ENCODE assay signal across 8 cellular contexts in the genomic region with DNA sequence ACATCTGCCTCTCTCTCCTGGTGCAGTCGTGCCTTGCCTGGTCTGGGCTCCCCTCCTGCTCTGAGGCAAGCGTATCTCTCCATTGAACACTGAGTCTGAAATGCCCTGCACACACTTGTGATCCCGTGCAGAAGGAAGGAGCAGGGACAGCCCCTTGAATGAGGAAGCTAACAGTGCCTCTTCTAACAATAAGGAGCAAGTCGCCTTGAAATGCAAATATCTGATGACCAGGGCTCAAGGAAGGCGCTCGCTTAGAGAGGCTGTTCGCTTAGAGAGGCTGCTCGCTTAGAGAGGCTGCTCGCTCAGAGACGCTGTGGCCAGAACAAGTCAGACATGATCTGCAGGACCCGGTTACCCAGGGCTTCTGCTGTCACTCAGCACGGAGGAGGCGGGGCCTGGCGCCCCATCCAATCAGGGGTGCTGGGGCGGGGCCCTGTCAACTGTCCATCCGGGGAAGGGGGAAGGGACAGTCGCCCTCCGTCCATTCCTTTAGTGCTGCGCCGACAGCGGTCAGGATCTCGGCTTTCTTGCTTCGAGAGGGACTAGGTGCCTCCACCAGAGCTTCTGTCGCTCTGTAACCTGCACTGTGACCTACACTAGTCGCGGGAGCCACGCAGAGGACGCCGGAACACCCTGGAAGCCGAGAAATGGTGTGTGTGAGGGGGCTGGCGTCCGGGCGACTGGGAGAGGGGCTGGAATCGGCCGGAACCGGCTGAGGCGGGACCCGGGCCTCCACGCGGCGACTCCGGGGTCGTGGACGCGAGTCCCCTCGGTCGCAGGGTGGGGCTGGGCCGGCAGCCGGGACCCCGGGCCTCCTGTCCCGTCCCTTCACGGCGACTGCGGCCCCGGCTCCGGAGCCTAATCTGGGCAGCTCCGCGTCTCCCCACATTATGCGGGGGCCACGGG. TPM values are rescaled to one million over a fixed set of nuclear protein-coding genes. Genes with fewer than 3 reads are reported as not detected.
DNase-seq lines count a peak whose midpoint lies in the region; ATAC-seq, FAIRE-seq and TF ChIP-seq lines count a peak whose summit lies in the region.

A gene (plus strand): TSS at position 473 of the 906 bp plus-strand sequence. CDS start 175 bp downstream, at position 648.

- peak within 1 kb of the TSS; percentile 86 for H3K4me3 Mint-ChIP-seq in Caco-2 (ENCODE audit: unreplicated experiment)

- peak within 1 kb of the TSS; percentile 71 for H3K9ac ChIP-seq in muscle layer of colon (ENCODE audit: low read length)

- H3K9me2 ChIP-seq in OCI-LY7 (ENCODE audit: insufficient read depth, low read length), result no peaks in the 10 kb centered on the region

- H4K20me1 ChIP-seq in OCI-LY7 (ENCODE audit: insufficient read depth, low read length), result no peaks in the 10 kb centered on the region

- no peaks in the 10 kb centered on the region for H3K27me3 ChIP-seq in Caco-2 (replicated peaks; ENCODE audit: control insufficient read depth, insufficient read depth, low read length)
- H3K27me3 ChIP-seq in muscle layer of colon (ENCODE audit: control insufficient read depth in 1 of 2, insufficient read depth in 2 of 2, low read length in 2 of 2), result no peaks in the 10 kb centered on the region

- no peaks in the 10 kb centered on the region for H3K9me3 Mint-ChIP-seq in Caco-2 (ENCODE audit: unreplicated experiment)

- peak within 1 kb of the TSS; percentile 76 for H3K4me2 ChIP-seq in OCI-LY7 (ENCODE audit: low read length)

- H3K9me3 ChIP-seq in Caco-2 (no peaks in the 10 kb centered on the region; the same call in 1 of the 2 replicates), OCI-LY7 (ENCODE audit: low read length) (no peaks in the 10 kb centered on the region), muscle layer of colon (ENCODE audit: low read length) (no peaks in the 10 kb centered on the region)

- peaks cover 5% of the 10 kb centered on the region; the same call in 1 of the 2 replicates for H3K4me1 ChIP-seq in Caco-2
- peaks cover 11% of the 10 kb centered on the region for H3K4me1 ChIP-seq in OCI-LY7 (ENCODE audit: insufficient read depth, low read length, poor library complexity, severe bottlenecking)
- peaks cover 7% of the 10 kb centered on the region for H3K4me1 ChIP-seq in muscle layer of colon (ENCODE audit: insufficient read depth, low read length)

- H3K36me3 ChIP-seq in Caco-2 (ENCODE audit: control insufficient read depth, insufficient read depth, low read length) (no peaks in the 10 kb centered on the region), OCI-LY7 (ENCODE audit: insufficient read depth, low read length) (no peaks in the 10 kb centered on the region), muscle layer of colon (ENCODE audit: insufficient read depth, low read length) (no peaks in the 10 kb centered on the region)

- TSS peak; percentile 67 for BruUV-seq in Caco-2 (replicated peaks; lab: Mats Ljungman, UMichigan)
- BruUV-seq in OCI-LY7 (replicated peaks; lab: Mats Ljungman, UMichigan), result TSS peak; percentile 56

- H3K36me3 Mint-ChIP-seq in Caco-2 (ENCODE audit: insufficient read depth, unreplicated experiment), result peaks cover 28% of the 10 kb centered on the region

- POLR2A ChIA-PET in Caco-2 (lab: Charles Lee) (interaction anchor here (0.6 kb wide), 1 partner anchor 587 kb away, joined by 3 read pairs; a partner anchor contains a TSS), OCI-LY7 (lab: Charles Lee) (interaction anchor here (1.0 kb wide), 1 partner anchor 28 kb away, joined by 3 read pairs; no protein-coding TSS in a partner anchor)

- peak within 1 kb of the TSS; percentile 90 for H3K27ac Mint-ChIP-seq in Caco-2 (ENCODE audit: unreplicated experiment)

- peaks cover 6% of the 10 kb centered on the region for H3K4me1 Mint-ChIP-seq in Caco-2 (ENCODE audit: low read depth, unreplicated experiment)

- FAIRE-seq in HTR-8/SVneo (lab: Jason Lieb, UNC), result peak; percentile 69

- no peak for TF ChIP-seq CTCF in Caco-2 (IDR thresholded peaks at IDR 0.05; ENCODE audit: insufficient read depth in 1 of 2, low read depth in 1 of 2, low read length in 1 of 2, severe bottlenecking in 1 of 2, unreplicated experiment in 1 of 2)
- no peak for TF ChIP-seq CTCF in OCI-LY7 (conservative IDR thresholded peaks at IDR 0.05; ENCODE audit: low read length)

- ATAC-seq in GM21360 (IDR thresholded peaks at IDR 0.05; ENCODE audit: unreplicated experiment) (peak; percentile 94), esophagus mucosa (peak; percentile 99)

- H3K79me2 ChIP-seq in OCI-LY7 (ENCODE audit: insufficient read depth, low read depth, low read length), result no peaks in the 10 kb centered on the region

- intact Hi-C loops in Caco-2 (cut with micrococcal nuclease; ENCODE audit: unreplicated experiment) (loop anchor here (1.0 to 5.0 kb wide), 2 partner anchors 16 to 328 kb away; a partner anchor contains a TSS), OCI-LY7 (cut with micrococcal nuclease; ENCODE audit: unreplicated experiment) (loop anchor here (1.0 kb wide), 1 partner anchor 16 kb away; a partner anchor contains a TSS)

- peak within 1 kb of the TSS; percentile 93 for H2AFZ ChIP-seq in OCI-LY7 (ENCODE audit: low read length)

- no peaks in the 10 kb centered on the region for H3K27me3 Mint-ChIP-seq in Caco-2 (ENCODE audit: insufficient read depth, unreplicated experiment)

- DNase-seq in Caco-2 (peak; percentile 95 to 96), HTR-8/SVneo (ENCODE audit: insufficient read length, low spot score) (peak; percentile 98), OCI-LY7 (ENCODE audit: low spot score) (peak; percentile 92)
- DNase-seq in activated T-cell treated with anti-CD3 and anti-CD28 coated beads, Interleukin-2, amount 50 U/mL, for 1 hour, result peak; percentile 82
- DNase-seq in stimulated activated CD8-positive, alpha-beta memory T cell treated with anti-CD3 and anti-CD28 coated beads, Interleukin-7, amount 100 ng/mL, for 1 hour (ENCODE audit: low read depth in 2 of 2), result peak; percentile 67 to 68

- H3K4me3 ChIP-seq in Caco-2 (ENCODE audit: low read depth, low read length) (peak within 1 kb of the TSS; percentile 93), OCI-LY7 (ENCODE audit: low read depth, low read length, poor library complexity, severe bottlenecking) (peak within 1 kb of the TSS; percentile 77), muscle layer of colon (ENCODE audit: low read depth in 1 of 2, low read length in 2 of 2) (peak within 1 kb of the TSS; percentile 78 to 88)

- CTCF ChIA-PET in Caco-2 (lab: Charles Lee), result interaction anchor here (0.7 to 1.6 kb wide), 3 partner anchors 16 to 487 kb away, joined by 3 to 14 read pairs (median 11); a partner anchor contains a TSS
- CTCF ChIA-PET in OCI-LY7 (lab: Charles Lee; ENCODE audit: unreplicated experiment), result interaction anchor here (0.5 to 1.0 kb wide), 3 partner anchors 17 to 252 kb away, joined by 3 to 5 read pairs (median 3); no protein-coding TSS in a partner anchor

- H3K27ac ChIP-seq in OCI-LY7 (ENCODE audit: low read depth, low read length, poor library complexity, severe bottlenecking) (no peak within 1 kb of the TSS), muscle layer of colon (ENCODE audit: low read depth, low read length) (peak within 1 kb of the TSS; percentile 91)

RNA-seq across cellular contexts. Expression of the gene that starts here (rescaled TPM):
- total RNA-seq in Caco-2 (2022) (12.5 and 13.4 TPM in 2 replicates), OCI-LY7 (2022) (15.2 and 16.6 TPM in 2 replicates), esophagus mucosa (15.4 TPM)
- total RNA-seq in OCI-LY7 (2014; rRNA removed; shearing (Covaris generic)), result 7.5 and 7.9 TPM in 2 replicates
